ENCODE assay signal across 8 cellular contexts in the genomic region with DNA sequence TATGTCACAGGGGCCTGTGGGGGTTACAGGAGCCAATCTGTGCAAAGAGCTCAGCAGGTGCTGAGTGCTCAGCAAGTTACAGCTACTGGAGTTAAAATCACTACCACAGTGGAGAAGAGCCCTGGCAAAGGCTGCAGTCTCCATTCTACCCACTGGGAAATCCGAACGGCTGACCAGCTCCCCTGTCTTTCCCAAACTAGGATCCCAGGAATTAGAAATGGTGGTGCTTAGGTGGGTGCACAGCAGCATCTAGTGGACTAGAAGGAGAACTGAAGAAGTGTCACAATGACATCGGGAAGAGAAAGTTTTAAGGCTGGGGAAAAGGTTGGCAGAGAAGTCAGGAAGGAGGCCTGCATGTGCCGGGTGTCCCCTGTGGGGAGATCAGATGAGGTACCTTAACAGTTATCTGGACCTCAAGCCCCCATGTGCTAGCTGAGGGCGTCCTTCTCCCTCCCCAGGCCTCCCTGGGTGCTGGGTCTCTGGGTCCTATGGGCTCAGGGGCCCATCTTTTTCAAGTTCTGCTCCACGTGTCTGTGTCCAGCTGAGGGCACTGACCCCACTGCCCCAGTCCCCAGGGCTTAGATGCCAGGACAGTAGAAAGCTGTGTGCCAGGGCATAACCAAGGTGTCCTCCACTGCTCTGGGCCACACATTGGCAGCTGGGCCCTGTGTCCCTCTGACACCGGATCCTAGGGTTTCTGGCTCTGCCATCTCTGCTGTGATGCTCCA. TPM values are rescaled to one million over a fixed set of nuclear protein-coding genes. Genes with fewer than 3 reads are reported as not detected.
DNase-seq lines count a peak whose midpoint lies in the region; ATAC-seq and TF ChIP-seq lines count a peak whose summit lies in the region.

No MANE protein-coding gene starts in this region.

- POLR2A ChIA-PET in RWPE1 (lab: Yijun Ruan, JAX; ENCODE audit: low non-redundant PET): no interaction called here
- POLR2A ChIA-PET in naive thymus-derived CD4-positive, alpha-beta T cell (lab: Charles Lee): interaction anchor here (0.7 kb wide), 1 partner anchor 17 kb away, joined by 3 read pairs; no protein-coding TSS in a partner anchor

- TF ChIP-seq EP300 in tibial nerve (IDR thresholded peaks at IDR 0.05): no peak

- no peak overlapping the region for H3K27ac Mint-ChIP-seq in activated CD8-positive, alpha-beta memory T cell treated with anti-CD3 and anti-CD28 coated beads, Interleukin-2, amount 10 ng/mL, durations not matched to agents 7 days and 5 days
- H3K27ac Mint-ChIP-seq in naive thymus-derived CD4-positive, alpha-beta T cell: no peak overlapping the region

- H3K4me3 Mint-ChIP-seq in activated CD8-positive, alpha-beta memory T cell treated with anti-CD3 and anti-CD28 coated beads, Interleukin-2, amount 10 ng/mL, durations not matched to agents 7 days and 5 days: no peak overlapping the region
- H3K4me3 Mint-ChIP-seq in naive thymus-derived CD4-positive, alpha-beta T cell: no peak overlapping the region

- H3K9me3 Mint-ChIP-seq in activated CD8-positive, alpha-beta memory T cell treated with anti-CD3 and anti-CD28 coated beads, Interleukin-2, amount 10 ng/mL, durations not matched to agents 7 days and 5 days (ENCODE audit: low read depth): no peaks in the 10 kb centered on the region
- peaks cover 0 to 2% (median 0%) of the 10 kb centered on the region in 11 donors for H3K9me3 Mint-ChIP-seq in naive thymus-derived CD4-positive, alpha-beta T cell

- ATAC-seq in activated CD8-positive, alpha-beta memory T cell treated with anti-CD3 and anti-CD28 coated beads, Interleukin-2, amount 10 ng/mL, durations not matched to agents 7 days and 5 days: no peak
- no peak for ATAC-seq in naive thymus-derived CD4-positive, alpha-beta T cell
- ATAC-seq in HG02678 (IDR thresholded peaks at IDR 0.05; ENCODE audit: unreplicated experiment): no peak

- peak; percentile 55 for TF ChIP-seq CTCF in RWPE1 (conservative IDR thresholded peaks at IDR 0.05; ENCODE audit: low read depth)
- TF ChIP-seq CTCF in tibial nerve (IDR thresholded peaks at IDR 0.05): peak in 4 of 5 experiments; percentile 10 to 48 (median 29)

- peak; percentile 37 for DNase-seq in activated CD8-positive, alpha-beta memory T cell treated with anti-CD3 and anti-CD28 coated beads for 24 hours
- DNase-seq in activated CD8-positive, alpha-beta memory T cell treated with anti-CD3 and anti-CD28 coated beads, Interleukin-2, amount 10 ng/mL, durations not matched to agents 7 days and 5 days: no peak
- DNase-seq in RWPE1 (ENCODE audit: low spot score): peak; percentile 32
- DNase-seq in glomerular visceral epithelial cell (ENCODE audit: extremely low spot score): peak; percentile 45
- no peak for DNase-seq in tibial nerve (ENCODE audit: low spot score in 2 of 2)
- no peak for DNase-seq in germinal center (ENCODE audit: low spot score)
- DNase-seq in naive thymus-derived CD4-positive, alpha-beta T cell: no peak

- H3K36me3 ChIP-seq in tibial nerve: no peaks in the 10 kb centered on the region
- no peaks in the 10 kb centered on the region for H3K36me3 ChIP-seq in naive thymus-derived CD4-positive, alpha-beta T cell (ENCODE audit: control insufficient read depth in 2 of 3, insufficient read depth in 3 of 3, low read length in 3 of 3)

- H3K4me1 Mint-ChIP-seq in activated CD8-positive, alpha-beta memory T cell treated with anti-CD3 and anti-CD28 coated beads, Interleukin-2, amount 10 ng/mL, durations not matched to agents 7 days and 5 days: peaks cover 10% of the 10 kb centered on the region
- H3K4me1 Mint-ChIP-seq in naive thymus-derived CD4-positive, alpha-beta T cell: peaks cover 0 to 15% (median 0%) of the 10 kb centered on the region in 7 donors

- WGBS in tibial nerve, 2 donors: 34% methylated on average over 7 of the region's 7 CpGs

- no peak overlapping the region for H3K27ac ChIP-seq in RWPE1
- H3K27ac ChIP-seq in tibial nerve: no peak overlapping the region
- no peak overlapping the region for H3K27ac ChIP-seq in naive thymus-derived CD4-positive, alpha-beta T cell (ENCODE audit: low read depth, low read length)

- CTCF ChIA-PET in activated CD8-positive, alpha-beta memory T cell treated with anti-CD3 and anti-CD28 coated beads, Interleukin-2, amount 10 ng/mL, durations not matched to agents 7 days and 5 days (lab: Charles Lee): interaction anchor here (0.6 to 3.0 kb wide), 7 partner anchors 13 to 560 kb away, joined by 3 to 20 read pairs (median 4); no protein-coding TSS in a partner anchor
- CTCF ChIA-PET in RWPE1 (lab: Yijun Ruan, JAX): interaction anchor here (0.7 to 1.2 kb wide), 3 partner anchors 30 to 77 kb away, joined by 3 to 5 read pairs (median 4); no protein-coding TSS in a partner anchor
- CTCF ChIA-PET in naive thymus-derived CD4-positive, alpha-beta T cell (lab: Charles Lee): interaction anchor here (1.1 kb wide), 1 partner anchor 13 kb away, joined by 3 read pairs; no protein-coding TSS in a partner anchor

- no peaks in the 10 kb centered on the region for H3K4me1 ChIP-seq in tibial nerve
- no peaks in the 10 kb centered on the region for H3K4me1 ChIP-seq in naive thymus-derived CD4-positive, alpha-beta T cell (ENCODE audit: control insufficient read depth in 2 of 2, insufficient read depth in 2 of 2, low read length in 2 of 2)

- H3K4me3 ChIP-seq in tibial nerve: no peak overlapping the region
- H3K4me3 ChIP-seq in naive thymus-derived CD4-positive, alpha-beta T cell (ENCODE audit: low read length): no peak overlapping the region

- peaks cover 48% of the 10 kb centered on the region for H3K27me3 Mint-ChIP-seq in activated CD8-positive, alpha-beta memory T cell treated with anti-CD3 and anti-CD28 coated beads, Interleukin-2, amount 10 ng/mL, durations not matched to agents 7 days and 5 days
- peaks cover 0 to 14% (median 12%) of the 10 kb centered on the region in 5 donors for H3K27me3 Mint-ChIP-seq in naive thymus-derived CD4-positive, alpha-beta T cell

- TF ChIP-seq POLR2A in tibial nerve (IDR thresholded peaks at IDR 0.05): no peak

- no peaks in the 10 kb centered on the region for H3K9me3 ChIP-seq in tibial nerve
- H3K9me3 ChIP-seq in naive thymus-derived CD4-positive, alpha-beta T cell (ENCODE audit: control insufficient read depth in 2 of 3, low read length in 3 of 3): no peaks in the 10 kb centered on the region

- intact Hi-C loops in naive thymus-derived CD4-positive, alpha-beta T cell (cut with micrococcal nuclease): no loop called here

- peaks cover 0 to 11% of the 10 kb centered on the region in 2 donors for H3K27me3 ChIP-seq in tibial nerve
- no peaks in the 10 kb centered on the region for H3K27me3 ChIP-seq in naive thymus-derived CD4-positive, alpha-beta T cell (ENCODE audit: control insufficient read depth in 2 of 2, insufficient read depth in 2 of 2, low read length in 2 of 2)

- no peaks in the 10 kb centered on the region for H3K36me3 Mint-ChIP-seq in activated CD8-positive, alpha-beta memory T cell treated with anti-CD3 and anti-CD28 coated beads, Interleukin-2, amount 10 ng/mL, durations not matched to agents 7 days and 5 days
- peaks cover 0 to 2% (median 0%) of the 10 kb centered on the region in 5 donors for H3K36me3 Mint-ChIP-seq in naive thymus-derived CD4-positive, alpha-beta T cell

RNA-seq across cellular contexts. Expression of a gene that starts 1.9 kb away (rescaled TPM):
- not detected for total RNA-seq in activated CD8-positive, alpha-beta memory T cell treated with anti-CD3 and anti-CD28 coated beads, Interleukin-2, amount 10 ng/mL, durations not matched to agents 7 days and 5 days
- total RNA-seq in tibial nerve: not detected
- not detected for total RNA-seq in naive thymus-derived CD4-positive, alpha-beta T cell
- not detected for polyA plus RNA-seq in naive thymus-derived CD4-positive, alpha-beta T cell

RNA-seq across cellular contexts. Expression of a gene that starts 33.4 kb away (rescaled TPM):
- under 1 TPM; 0.09 TPM for total RNA-seq in activated CD8-positive, alpha-beta memory T cell treated with anti-CD3 and anti-CD28 coated beads, Interleukin-2, amount 10 ng/mL, durations not matched to agents 7 days and 5 days
- total RNA-seq in tibial nerve: 1 to 10 TPM in 1 of 4 donors, under 1 TPM in 3; 0.22 to 1.5 (median 0.70) TPM
- total RNA-seq in naive thymus-derived CD4-positive, alpha-beta T cell: 1 to 10 TPM in 4 of 5 experiments, under 1 TPM in 1; 0.29 to 3.3 (median 2.9) TPM
- under 1 TPM; 0.43 to 0.52 TPM for polyA plus RNA-seq in naive thymus-derived CD4-positive, alpha-beta T cell

Comparison
In these comparisons a context has a peak if more than half of its experiments do, and no peak if none do; other contexts are left out.
1. DNase-seq: peak in activated CD8-positive, alpha-beta memory T cell treated with anti-CD3 and anti-CD28 coated beads for 24 hours (single experiment), RWPE1 (single experiment) and glomerular visceral epithelial cell (single experiment); none in activated CD8-positive, alpha-beta memory T cell treated with anti-CD3 and anti-CD28 coated beads, Interleukin-2, amount 10 ng/mL, durations not matched to agents 7 days and 5 days (single experiment), tibial nerve (0 of 2), germinal center (single experiment) and naive thymus-derived CD4-positive, alpha-beta T cell (0 of 9).